Comparison of ENCODE assay signal across 8 cellular contexts in genomic region chr1:223712856-223713494, GRCh38. TPM values are rescaled to one million over a fixed set of nuclear protein-coding genes. Genes with fewer than 3 reads are reported as not detected.
DNase-seq lines count a peak whose midpoint lies in the region; ATAC-seq and TF ChIP-seq lines count a peak whose summit lies in the region.

No MANE protein-coding gene starts in this region.

- no peaks in the 10 kb centered on the region for H3K27me3 ChIP-seq in effector memory CD4-positive, alpha-beta T cell (replicated peaks; ENCODE audit: control insufficient read depth, insufficient read depth, low read length, poor library complexity, severe bottlenecking)
- no peaks in the 10 kb centered on the region for H3K27me3 ChIP-seq in mucosa of rectum (ENCODE audit: control insufficient read depth in 2 of 2, insufficient read depth in 2 of 2, low read length in 2 of 2)
- H3K27me3 ChIP-seq in thoracic aorta (replicated peaks; ENCODE audit: insufficient read depth) = no peaks in the 10 kb centered on the region

- H3K27ac ChIP-seq in effector memory CD4-positive, alpha-beta T cell (ENCODE audit: insufficient read depth, low read length, poor library complexity, severe bottlenecking) = peak overlapping the region; percentile 94
- peak overlapping the region; percentile 98 to 99 for H3K27ac ChIP-seq in mucosa of rectum (ENCODE audit: low read depth in 2 of 2, low read length in 2 of 2)
- H3K27ac ChIP-seq in thoracic aorta = peak overlapping the region; percentile 84 to 94

- no peak for TF ChIP-seq CTCF in AG04449 (IDR thresholded peaks at IDR 0.05; ENCODE audit: insufficient read depth, low read length, missing control alignments)
- no peak for TF ChIP-seq CTCF in thoracic aorta (IDR thresholded peaks at IDR 0.05)

- peak overlapping the region; percentile 92 to 99 for H3K9ac ChIP-seq in mucosa of rectum (ENCODE audit: low read depth in 1 of 2, low read length in 2 of 2)

- H3K4me1 ChIP-seq in effector memory CD4-positive, alpha-beta T cell (ENCODE audit: control insufficient read depth, insufficient read depth, low read length, poor library complexity, severe bottlenecking) = peaks cover 57% of the 10 kb centered on the region
- H3K4me1 ChIP-seq in mucosa of rectum (ENCODE audit: control insufficient read depth in 2 of 2, insufficient read depth in 2 of 2, low read length in 2 of 2) (peaks cover 58 to 59% of the 10 kb centered on the region in 2 donors), thoracic aorta (ENCODE audit: control insufficient read depth in 1 of 2, low read depth in 2 of 2) (peaks cover 42 to 58% of the 10 kb centered on the region in 2 donors)

- no peak for DNase-seq in AG04449 (ENCODE audit: low read depth, low spot score)
- peak; percentile 45 to 51 for DNase-seq in activated CD4-positive, alpha-beta T cell treated with anti-CD3 and anti-CD28 coated beads for 4 hours
- peak; percentile 22 to 43 (median 27) for DNase-seq in effector memory CD4-positive, alpha-beta T cell
- no peak for DNase-seq in thoracic aorta (ENCODE audit: low spot score)
- DNase-seq in GF-D8 (lab: John Stamatoyannopoulos, UW) = no peak

- peak; percentile 32 for ATAC-seq in GM19324 (IDR thresholded peaks at IDR 0.05; ENCODE audit: low FRiP score, unreplicated experiment)
- ATAC-seq in HG03280 (IDR thresholded peaks at IDR 0.05; ENCODE audit: unreplicated experiment) = peak; percentile 36
- ATAC-seq in thoracic aorta (ENCODE audit: insufficient number of reproducible peaks, low FRiP score, low read depth) = peak; percentile 7

- no peaks in the 10 kb centered on the region for H3K36me3 ChIP-seq in effector memory CD4-positive, alpha-beta T cell (ENCODE audit: control insufficient read depth, insufficient read depth, low read length)
- H3K36me3 ChIP-seq in mucosa of rectum (ENCODE audit: control insufficient read depth in 2 of 2, insufficient read depth in 2 of 2, low read length in 2 of 2) = peaks cover 11% of the 10 kb centered on the region in 2 donors
- H3K36me3 ChIP-seq in thoracic aorta = peaks cover 2% of the 10 kb centered on the region

- H3K4me3 ChIP-seq in AG04449 (ENCODE audit: low read depth, low read length) (peak overlapping the region; percentile 95), mucosa of rectum (ENCODE audit: low read length in 2 of 2) (peak overlapping the region; percentile 81 to 94), thoracic aorta (peak overlapping the region; percentile 97)
- peak overlapping the region; percentile 66 for H3K4me3 ChIP-seq in effector memory CD4-positive, alpha-beta T cell (ENCODE audit: insufficient read depth, low read depth, low read length, poor library complexity, severe bottlenecking)

- H3K9me3 ChIP-seq in effector memory CD4-positive, alpha-beta T cell (ENCODE audit: control insufficient read depth, low read length) = no peaks in the 10 kb centered on the region
- H3K9me3 ChIP-seq in mucosa of rectum (ENCODE audit: control insufficient read depth in 2 of 2, low read length in 2 of 2) (no peaks in the 10 kb centered on the region), thoracic aorta (no peaks in the 10 kb centered on the region)

- POLR2A ChIA-PET in AG04449 (lab: Yijun Ruan, JAX) = interaction anchor here (0.6 to 2.2 kb wide), 5 partner anchors 11 to 63 kb away, joined by 3 to 15 read pairs (median 5); no protein-coding TSS in a partner anchor

- CTCF ChIA-PET in AG04449 (lab: Yijun Ruan, JAX) = interaction anchor here (0.6 to 3.8 kb wide), 14 partner anchors 8 to 133 kb away, joined by 3 to 57 read pairs (median 4); no protein-coding TSS in a partner anchor

RNA-seq across cellular contexts. Expression of gene CAPN2, which starts 0.6 kb away (rescaled TPM):
- total RNA-seq in thoracic aorta = 100 to 1,000 TPM; 235 to 258 TPM

RNA-seq across cellular contexts. Expression of gene CAPN8, which starts 47.5 kb away (rescaled TPM):
- total RNA-seq in thoracic aorta = 10 to 100 TPM in 1 of 2 donors, not detected in 1; 17.5 TPM

Comparison
In these comparisons a context has a peak if more than half of its experiments do, and no peak if none do; other contexts are left out.
1. DNase-seq: peak in activated CD4-positive, alpha-beta T cell treated with anti-CD3 and anti-CD28 coated beads for 4 hours (2 of 2) and effector memory CD4-positive, alpha-beta T cell (3 of 3); none in AG04449 (single experiment), thoracic aorta (single experiment) and GF-D8 (single experiment).
2. Peak in every context shown above with its lines, with median percentiles within 50 percentile points of each other: H3K4me3 ChIP-seq, ATAC-seq and H3K27ac ChIP-seq.